Comparison of ENCODE assay signal across 8 cellular contexts in genomic region chr4:152045781-152046571, GRCh38.
DNase-seq lines count a peak whose midpoint lies in the region; ATAC-seq, FAIRE-seq and TF ChIP-seq lines count a peak whose summit lies in the region.

No MANE protein-coding gene starts in this region.

- no peak overlapping the region for H3K4me3 Mint-ChIP-seq in astrocyte (ENCODE audit: unreplicated experiment)

- H3K4me1 ChIP-seq in astrocyte (ENCODE audit: insufficient read depth, low read length) (peaks cover 7% of the 10 kb centered on the region), tibial nerve (peaks cover 0 to 11% (median 6%) of the 10 kb centered on the region in 4 donors)

- H3K4me3 ChIP-seq in astrocyte (ENCODE audit: insufficient read depth, low read depth, low read length) (no peak overlapping the region), kidney epithelial cell (ENCODE audit: low read depth, low read length) (peak overlapping the region; percentile 25), tibial nerve (peak overlapping the region; percentile 4 to 35 (median 8))

- peaks cover 15% of the 10 kb centered on the region for H3K27me3 Mint-ChIP-seq in astrocyte (ENCODE audit: low read depth, unreplicated experiment)

- 9 to 11% methylated on average over 21 to 27 of the region's 37 CpGs for WGBS in tibial nerve, 2 donors

- H3K27me3 ChIP-seq in astrocyte (ENCODE audit: insufficient read depth, low read length) (peaks cover 17% of the 10 kb centered on the region), kidney epithelial cell (ENCODE audit: control insufficient read depth, insufficient read depth, low read length) (peaks cover 9% of the 10 kb centered on the region), tibial nerve (peaks cover 0 to 9% of the 10 kb centered on the region in 2 donors)

- peak; percentile 54 for ATAC-seq in HG03196 (IDR thresholded peaks at IDR 0.05; ENCODE audit: unreplicated experiment)

- peak overlapping the region; percentile 15 for H2AFZ ChIP-seq in astrocyte (ENCODE audit: low read depth, low read length)

- no peak for TF ChIP-seq EP300 in tibial nerve (IDR thresholded peaks at IDR 0.05)

- H3K4me2 ChIP-seq in astrocyte (ENCODE audit: low read length): peak overlapping the region; percentile 64

- no peak overlapping the region for H3K27ac ChIP-seq in astrocyte (ENCODE audit: low read depth, low read length)
- no peak overlapping the region for H3K27ac ChIP-seq in tibial nerve

- H3K36me3 Mint-ChIP-seq in astrocyte (ENCODE audit: low read depth, unreplicated experiment): no peaks in the 10 kb centered on the region

- no peaks in the 10 kb centered on the region for H3K36me3 ChIP-seq in astrocyte (ENCODE audit: insufficient read depth, low read length)
- no peaks in the 10 kb centered on the region for H3K36me3 ChIP-seq in kidney epithelial cell (ENCODE audit: control insufficient read depth, insufficient read depth, low read length)
- H3K36me3 ChIP-seq in tibial nerve: no peaks in the 10 kb centered on the region

- peaks cover 4% of the 10 kb centered on the region for H3K9me3 Mint-ChIP-seq in astrocyte (ENCODE audit: unreplicated experiment)

- DNase-seq in activated CD4-positive, alpha-beta T cell treated with anti-CD3 and anti-CD28 coated beads for 48 hours: peak; percentile 41
- no peak for DNase-seq in activated CD4-positive, alpha-beta T cell treated with anti-CD3 and anti-CD28 coated beads, Interleukin-2, amount 50 U/mL, for 4 hours
- DNase-seq in astrocyte (ENCODE audit: low read depth) (peak; percentile 53), kidney epithelial cell (ENCODE audit: low read depth) (no peak), tibial nerve (ENCODE audit: low spot score in 2 of 2) (no peak), GOT3 (lab: John Stamatoyannopoulos, UW) (no peak), SHP77 treated with DMSO at 0.1 percent for 48 hours (lab: John Stamatoyannopoulos, UW) (no peak)

- no peak for TF ChIP-seq POLR2A in tibial nerve (IDR thresholded peaks at IDR 0.05)

- H4K20me1 ChIP-seq in astrocyte (ENCODE audit: insufficient read depth, low read length): no peaks in the 10 kb centered on the region

- peak; percentile 5 for FAIRE-seq in astrocyte (lab: Jason Lieb, UNC)

- H3K79me2 ChIP-seq in astrocyte (ENCODE audit: insufficient read depth, low read length): no peaks in the 10 kb centered on the region

- TF ChIP-seq CTCF in astrocyte (IDR thresholded peaks at IDR 0.05; ENCODE audit: insufficient read depth, low read depth, low read length) (peak; percentile 35), kidney epithelial cell (IDR thresholded peaks at IDR 0.05; ENCODE audit: insufficient read depth, low read length, poor library complexity, severe bottlenecking) (peak; percentile 95), tibial nerve (IDR thresholded peaks at IDR 0.05) (peak in 3 of 5 experiments; percentile 30 to 45 (median 32))

- H3K4me1 Mint-ChIP-seq in astrocyte (ENCODE audit: low read depth, unreplicated experiment): peaks cover 2% of the 10 kb centered on the region

- peak overlapping the region; percentile 41 for H3K27ac Mint-ChIP-seq in astrocyte (ENCODE audit: unreplicated experiment)

- peak overlapping the region; percentile 4 for H3K9ac ChIP-seq in astrocyte (ENCODE audit: low read length)

- no peaks in the 10 kb centered on the region for H3K9me3 ChIP-seq in astrocyte (ENCODE audit: insufficient read depth, low read depth, low read length)
- H3K9me3 ChIP-seq in tibial nerve: peaks cover 0 to 7% (median 1%) of the 10 kb centered on the region in 4 donors

Comparison
In these comparisons a context has a peak if more than half of its experiments do, and no peak if none do; other contexts are left out.
1. DNase-seq: peak in activated CD4-positive, alpha-beta T cell treated with anti-CD3 and anti-CD28 coated beads for 48 hours (single experiment) and astrocyte (single experiment); none in activated CD4-positive, alpha-beta T cell treated with anti-CD3 and anti-CD28 coated beads, Interleukin-2, amount 50 U/mL, for 4 hours (0 of 2), kidney epithelial cell (single experiment), tibial nerve (0 of 2), GOT3 (single experiment) and SHP77 treated with DMSO at 0.1 percent for 48 hours (single experiment).
2. CTCF ChIP-seq: peak in every context shown above with its lines; median percentile 95 in kidney epithelial cell; 35 in astrocyte; 32 in tibial nerve.